ENCODE assay signal across 8 cellular contexts in genomic region chr7:2353113-2353512, GRCh38. TPM values are rescaled to one million over a fixed set of nuclear protein-coding genes. Genes with fewer than 3 reads are reported as not detected.
A peak's percentile ranks its signal among the peaks of the same experiment; 100 is the strongest.
DNase-seq lines count a peak whose midpoint lies in the region; ATAC-seq, FAIRE-seq and TF ChIP-seq lines count a peak whose summit lies in the region.

No MANE protein-coding gene starts in this region.

- peak overlapping the region; percentile 100 for H3K9ac ChIP-seq in SK-N-MC (ENCODE audit: insufficient read length)

- no peak overlapping the region for H3K27ac ChIP-seq in SK-N-MC

- peak overlapping the region; percentile 96 for H3K4me3 ChIP-seq in GM12875 (ENCODE audit: low read depth, low read length)
- H3K4me3 ChIP-seq in SK-N-MC: peak overlapping the region; percentile 95
- H3K4me3 ChIP-seq in fibroblast of mammary gland (ENCODE audit: control insufficient read depth, low read depth, low read length): peak overlapping the region; percentile 94
- peak overlapping the region; percentile 76 for H3K4me3 ChIP-seq in retinal pigment epithelial cell (ENCODE audit: low read length)

- no peak for TF ChIP-seq CTCF in GM12875 (IDR thresholded peaks at IDR 0.05; ENCODE audit: borderline replicate concordance, insufficient read depth, low read depth, low read length)
- no peak for TF ChIP-seq CTCF in fibroblast of mammary gland (conservative IDR thresholded peaks at IDR 0.05; ENCODE audit: control insufficient read depth, insufficient read depth, low read depth, low read length)
- no peak for TF ChIP-seq CTCF in retinal pigment epithelial cell (conservative IDR thresholded peaks at IDR 0.05; ENCODE audit: low read depth, low read length)

- no peak for FAIRE-seq in HTR-8/SVneo (lab: Jason Lieb, UNC)

- H3K9me3 ChIP-seq in SK-N-MC (ENCODE audit: low read depth, low read length): no peaks in the 10 kb centered on the region

- peaks cover 22% of the 10 kb centered on the region for H3K36me3 ChIP-seq in SK-N-MC (ENCODE audit: insufficient read depth, low read length)

- ATAC-seq in sciatic nerve: no peak

- intact Hi-C loops in sciatic nerve (cut with DNase I): loop anchor here (10.0 kb wide), 1 partner anchor 1848 kb away; no protein-coding TSS in a partner anchor

- DNase-seq in SK-N-MC (ENCODE audit: low read depth, low spot score): no peak
- DNase-seq in fibroblast of mammary gland (ENCODE audit: low read depth): no peak
- no peak for DNase-seq in retinal pigment epithelial cell (ENCODE audit: low read depth)
- DNase-seq in sciatic nerve (ENCODE audit: low spot score): no peak
- no peak for DNase-seq in stimulated activated CD4-positive, alpha-beta T cell treated with anti-CD3 and anti-CD28 coated beads, Interleukin-2, amount 100 ng/mL, for 24 hours
- DNase-seq in NK-92 treated with Interleukin-12 subunit alpha and Interleukin-12 subunit beta, amount 100 ng/mL, for 24 hours (lab: John Stamatoyannopoulos, UW): no peak
- no peak for DNase-seq in HTR-8/SVneo (ENCODE audit: insufficient read length, low spot score)

RNA-seq across cellular contexts. Expression of gene EIF3B, which starts 1.5 kb away (rescaled TPM):
- 93.6 TPM for total RNA-seq in sciatic nerve

RNA-seq across cellular contexts. Expression of gene SNX8, which starts 38.9 kb away (rescaled TPM):
- total RNA-seq in sciatic nerve: 25.9 TPM

RNA-seq across cellular contexts. Expression of gene CHST12, which starts 50.3 kb away (rescaled TPM):
- total RNA-seq in sciatic nerve: 30.7 TPM
